8 cellular contexts compared by ENCODE assay signal in the genomic region with DNA sequence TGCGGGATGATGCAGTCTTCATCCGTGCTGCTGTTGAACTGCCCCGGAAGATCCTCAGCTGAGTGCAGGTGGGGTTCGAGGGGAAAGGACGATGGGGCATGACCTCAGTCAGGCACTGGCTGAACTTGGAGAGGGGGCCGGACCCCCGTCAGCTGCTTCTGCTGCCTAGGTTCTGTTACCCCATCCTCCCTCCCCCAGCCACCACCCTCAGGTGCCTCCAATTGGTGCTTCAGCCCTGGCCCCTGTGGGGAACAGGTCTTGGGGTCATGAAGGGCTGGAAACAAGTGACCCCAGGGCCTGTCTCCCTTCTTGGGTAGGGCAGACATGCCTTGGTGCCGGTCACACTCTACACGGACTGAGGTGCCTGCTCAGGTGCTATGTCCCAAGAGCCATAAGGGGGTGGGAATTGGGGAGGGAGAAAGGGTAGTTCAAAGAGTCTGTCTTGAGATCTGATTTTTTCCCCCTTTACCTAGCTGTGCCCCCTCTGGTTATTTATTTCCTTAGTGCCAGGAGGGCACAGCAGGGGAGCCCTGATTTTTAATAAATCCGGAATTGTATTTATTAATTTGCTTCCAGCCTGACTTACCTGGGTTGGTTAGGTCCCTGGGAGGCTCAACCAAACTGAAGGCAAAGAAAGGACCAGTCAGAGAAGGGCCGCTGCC. TPM values are rescaled to one million over a fixed set of nuclear protein-coding genes. Genes with fewer than 3 reads are reported as not detected.
DNase-seq lines count a peak whose midpoint lies in the region; FAIRE-seq and TF ChIP-seq lines count a peak whose summit lies in the region.

No MANE protein-coding gene starts in this region.

- H3K27me3 ChIP-seq in DOHH2 (ENCODE audit: control insufficient read depth, low read length) = no peaks in the 10 kb centered on the region
- no peaks in the 10 kb centered on the region for H3K27me3 ChIP-seq in PC-9 (ENCODE audit: insufficient read depth, low read depth)
- H3K27me3 ChIP-seq in H1 (replicated peaks in 1 of 4; ENCODE audit: control insufficient read depth in 3 of 4, extremely low read depth in 1 of 4, insufficient read depth in 3 of 4, low read length in 3 of 4) = no peaks in the 10 kb centered on the region
- H3K27me3 ChIP-seq in HAP-1 (ENCODE audit: low read depth) = no peaks in the 10 kb centered on the region

- no peak overlapping the region for H3K23ac ChIP-seq in H1 (ENCODE audit: insufficient read length)

- H3K18ac ChIP-seq in H1 (ENCODE audit: extremely low read depth, low read length) = no peak overlapping the region

- no peak for TF ChIP-seq EP300 in H1 (IDR thresholded peaks at IDR 0.05; ENCODE audit: borderline replicate concordance in 1 of 2, low read depth in 2 of 2, low read length in 2 of 2)

- intact Hi-C loops in PC-9 (cut with micrococcal nuclease; ENCODE audit: unreplicated experiment) (loop anchor here (1.0 to 5.0 kb wide), 3 partner anchors 22 to 203 kb away; a partner anchor contains a TSS), posterior vena cava (cut with DNase I) (loop anchor here (10.0 kb wide), 2 partner anchors 55 to 145 kb away; a partner anchor contains a TSS)

- H3K4me2 ChIP-seq in DOHH2 (ENCODE audit: low read length) (peak overlapping the region; percentile 7), PC-9 (peak overlapping the region; percentile 55), H1 (ENCODE audit: insufficient read depth in 1 of 2, low read depth in 2 of 2, low read length in 2 of 2) (no peak overlapping the region)

- FAIRE-seq in H1 (lab: Jason Lieb, UNC) = no peak

- no peak overlapping the region for H3K9ac ChIP-seq in H1 (replicated peaks in 1 of 4; ENCODE audit: extremely low read depth in 1 of 4, low read depth in 3 of 4, low read length in 3 of 4)

- H4K91ac ChIP-seq in H1 (replicated peaks; ENCODE audit: insufficient read length, low read length) = no peak overlapping the region

- H3K79me2 ChIP-seq in DOHH2 (ENCODE audit: control insufficient read depth, low read length) (peaks cover 53% of the 10 kb centered on the region), PC-9 (ENCODE audit: low read depth) (peaks cover 56% of the 10 kb centered on the region), H1 (ENCODE audit: control insufficient read depth in 1 of 2, insufficient read depth in 2 of 2, low read length in 2 of 2) (peaks cover 16 to 40% of the 10 kb centered on the region in 2 experiments)

- no peak overlapping the region for H2BK12ac ChIP-seq in H1 (ENCODE audit: low read depth, low read length)

- POLR2A ChIA-PET in PC-9 (lab: Charles Lee; ENCODE audit: unreplicated experiment) = interaction anchor here (0.6 to 1.5 kb wide), 3 partner anchors 23 to 648 kb away, joined by 3 to 34 read pairs (median 3); a partner anchor contains a TSS
- POLR2A ChIA-PET in H1 (lab: Charles Lee; ENCODE audit: partially characterized antibody) = interaction anchor here (0.6 to 15.3 kb wide), 19 partner anchors 7 to 200 kb away, joined by 3 to 813 read pairs (median 4); a partner anchor contains a TSS

- H4K20me1 ChIP-seq in DOHH2 (ENCODE audit: control insufficient read depth, insufficient read depth, low read depth, low read length) (peaks cover 27% of the 10 kb centered on the region), PC-9 (ENCODE audit: insufficient read depth) (peaks cover 56% of the 10 kb centered on the region), H1 (replicated peaks in 1 of 2; ENCODE audit: control insufficient read depth in 1 of 2, insufficient read depth in 2 of 2, low read length in 2 of 2) (peaks cover 30 to 34% of the 10 kb centered on the region in 2 experiments)

- H3K27ac ChIP-seq in DOHH2 (ENCODE audit: low read depth, low read length) (peak overlapping the region; percentile 14; the same call in 1 of the 2 replicates), PC-9 (peak overlapping the region; percentile 45), H1 (ENCODE audit: low read depth, low read length) (0 out of 2 replicates have a peak overlapping the region, but pooled peaks have one; percentile 6)

- no peak overlapping the region for H2AK5ac ChIP-seq in H1 (ENCODE audit: low read depth, low read length)

- H3K14ac ChIP-seq in H1 (ENCODE audit: insufficient read length) = no peak overlapping the region

- H3K79me1 ChIP-seq in H1 (ENCODE audit: low read depth, low read length) = peaks cover 14% of the 10 kb centered on the region

- no peak overlapping the region for H2BK20ac ChIP-seq in H1 (ENCODE audit: low read length)

- no peak for DNase-seq in PC-9
- DNase-seq in H1 (ENCODE audit: low read depth in 1 of 2, low spot score in 2 of 2) = no peak
- DNase-seq in posterior vena cava (ENCODE audit: low spot score) = peak; percentile 79
- no peak for DNase-seq in amygdala (lab: John Stamatoyannopoulos, UW)
- no peak for DNase-seq in NCI-H1930 (lab: John Stamatoyannopoulos, UW)
- DNase-seq in HAP-1 (ENCODE audit: low spot score in 2 of 2) = no peak
- no peak for DNase-seq in AG08395 (ENCODE audit: low spot score)

- in situ Hi-C loops in HAP-1 (cut with MboI; ENCODE audit: low sequenced_read_pairs) = loop anchor here (10.0 kb wide), 1 partner anchor 135 kb away; no protein-coding TSS in a partner anchor

- H2AFZ ChIP-seq in PC-9 = no peak overlapping the region
- no peak overlapping the region for H2AFZ ChIP-seq in H1 (ENCODE audit: low read length)

- H3K4ac ChIP-seq in H1 (replicated peaks; ENCODE audit: insufficient read length, low read depth, low read length) = no peak overlapping the region

- H3K4me1 ChIP-seq in DOHH2 (ENCODE audit: control insufficient read depth, low read length) (peaks cover 30% of the 10 kb centered on the region), PC-9 (replicated peaks; ENCODE audit: insufficient read depth) (peaks cover 43% of the 10 kb centered on the region), H1 (replicated peaks in 1 of 4; ENCODE audit: control insufficient read depth in 3 of 4, insufficient read depth in 4 of 4, low read length in 3 of 4) (peaks cover 0 to 30% (median 24%) of the 10 kb centered on the region in 4 experiments; a peak in 6 of 7 replicates), HAP-1 (peaks cover 9% of the 10 kb centered on the region; the same call in 1 of the 2 replicates)

- no peak overlapping the region for H4K5ac ChIP-seq in H1 (ENCODE audit: insufficient read length, low read depth, low read length)

- no peak overlapping the region for H2BK5ac ChIP-seq in H1 (ENCODE audit: low read depth, low read length)

- H3K9me2 ChIP-seq in DOHH2 (replicated peaks; ENCODE audit: control insufficient read depth, low read length) (no peaks in the 10 kb centered on the region), PC-9 (ENCODE audit: insufficient read depth) (no peaks in the 10 kb centered on the region)

- H2BK15ac ChIP-seq in H1 (ENCODE audit: low read length) = no peak overlapping the region

- H3K4me3 ChIP-seq in DOHH2 (ENCODE audit: low read length) (no peak overlapping the region), PC-9 (no peak overlapping the region), H1 (ENCODE audit: extremely low read depth in 1 of 4, insufficient read depth in 2 of 4, low read depth in 3 of 4, low read length in 4 of 4) (no peak overlapping the region), HAP-1 (no peak overlapping the region)

- H3K9me3 ChIP-seq in DOHH2 (ENCODE audit: control insufficient read depth, insufficient read depth, low read length) (no peaks in the 10 kb centered on the region), PC-9 (ENCODE audit: insufficient read depth, low read depth) (no peaks in the 10 kb centered on the region), H1 (ENCODE audit: insufficient read depth in 2 of 2, low read depth in 1 of 2, low read length in 1 of 2) (no peaks in the 10 kb centered on the region), HAP-1 (no peaks in the 10 kb centered on the region)

- peaks cover 18% of the 10 kb centered on the region for H3K23me2 ChIP-seq in H1 (ENCODE audit: low read depth, low read length)

- peaks cover 76% of the 10 kb centered on the region for H3K36me3 ChIP-seq in DOHH2 (ENCODE audit: control insufficient read depth, low read length)
- peaks cover 27% of the 10 kb centered on the region for H3K36me3 ChIP-seq in PC-9 (ENCODE audit: low read depth)
- peaks cover 30 to 56% (median 33%) of the 10 kb centered on the region in 4 experiments for H3K36me3 ChIP-seq in H1 (ENCODE audit: control insufficient read depth in 2 of 4, insufficient read depth in 4 of 4, low read length in 3 of 4)
- H3K36me3 ChIP-seq in HAP-1 (replicated peaks) = peaks cover 70% of the 10 kb centered on the region

- H3K56ac ChIP-seq in H1 (replicated peaks; ENCODE audit: insufficient read length, low read depth, low read length) = no peak overlapping the region

- TF ChIP-seq POLR2A in H1 (IDR thresholded peaks at IDR 0.05; ENCODE audit: control extremely low read depth in 1 of 2, low read depth in 2 of 2, low read length in 2 of 2) = no peak

- H4K8ac ChIP-seq in H1 (ENCODE audit: extremely low read depth, insufficient read depth, low read length) = no peak overlapping the region

- H2BK120ac ChIP-seq in H1 (replicated peaks; ENCODE audit: low read depth, low read length) = no peak overlapping the region

- H3F3A ChIP-seq in DOHH2 (ENCODE audit: control insufficient read depth, insufficient read depth) = peaks cover 26% of the 10 kb centered on the region
- peaks cover 85% of the 10 kb centered on the region for H3F3A ChIP-seq in PC-9 (ENCODE audit: insufficient read depth, low read depth)

- no peak for TF ChIP-seq RAD21 in H1 (IDR thresholded peaks at IDR 0.05 in 1 of 2, conservative IDR thresholded peaks at IDR 0.05 in 1 of 2; ENCODE audit: low read depth in 2 of 2, low read length in 2 of 2)

- 66% methylated on average over 11 of the region's 11 CpGs; no CpG with 5 or more reads in 1 of the 2 experiments for WGBS in H1 (ENCODE audit: extremely low coverage in 1 of 2, insufficient coverage in 1 of 2, insufficient read length in 1 of 2, insufficient replicate concordance in 2 of 2, low coverage in 1 of 2, low lambda C conversion rate in 2 of 2, missing lambda C conversion rate in 1 of 2), 2 experiments

- TF ChIP-seq CTCF in DOHH2 (IDR thresholded peaks at IDR 0.05; ENCODE audit: low read depth, low read length, poor library complexity, severe bottlenecking) (no peak), PC-9 (conservative IDR thresholded peaks at IDR 0.05) (no peak), H1 (IDR thresholded peaks at IDR 0.05; ENCODE audit: control extremely low read depth in 1 of 3, insufficient read depth in 1 of 3, low read depth in 1 of 3, low read length in 3 of 3) (no peak)

- CTCF ChIA-PET in PC-9 (lab: Charles Lee) (interaction anchor here (0.6 to 3.7 kb wide), 3 partner anchors 14 to 23 kb away, joined by 4 to 60 read pairs (median 6); a partner anchor contains a TSS), H1 (lab: Charles Lee; ENCODE audit: partially characterized antibody) (interaction anchor here (0.6 to 11.7 kb wide), 30 partner anchors 10 to 396 kb away, joined by 3 to 316 read pairs (median 4); a partner anchor contains a TSS)

- BruUV-seq in PC-9 (replicated peaks; lab: Mats Ljungman, UMichigan) = no TSS peak

RNA-seq across cellular contexts. Expression of a gene that starts 5.8 kb away (rescaled TPM):
- total RNA-seq in PC-9 (2021) (159 and 169 TPM in 2 replicates), posterior vena cava (10 to 100 TPM; 10.2 to 10.8 TPM)
- 167 TPM in 2 replicates for total RNA-seq in H1 (2021; fragmentation: NEBNext Ultra II Directional; extraction: Animal tissue kit (Norgen Biotek cat#: 25700))
- 170 and 282 TPM in 2 replicates for polyA plus RNA-seq in H1 (2011; rRNA removed)
- 199 TPM for polyA plus RNA-seq in H1 (2011; cell fraction: cytosol; rRNA removed)
- 535 TPM for polyA plus RNA-seq in H1 (2011; cell fraction: nucleus; rRNA removed)
- polyA plus RNA-seq in H1 (2012, experiment 1 of 2) = 73.4 to 130 TPM (median 126 TPM) in 4 replicates
- 133 TPM for polyA plus RNA-seq in H1 (2012, experiment 2 of 2)
- polyA plus RNA-seq in H1 (2013, experiment 1 of 2) = 141 TPM
- 132 TPM for polyA plus RNA-seq in H1 (2013, experiment 2 of 2)
- polyA minus RNA-seq in H1 (2011; rRNA and poly(A)+ RNA removed) = 127 and 172 TPM in 2 replicates
- polyA minus RNA-seq in H1 (2011; cell fraction: cytosol; rRNA and poly(A)+ RNA removed) = 127 TPM
- 288 TPM for polyA minus RNA-seq in H1 (2011; cell fraction: nucleus; rRNA and poly(A)+ RNA removed)

RNA-seq across cellular contexts. Expression of a gene that starts 21.1 kb away (rescaled TPM):
- total RNA-seq in PC-9 (2021) (11.5 and 12.1 TPM in 2 replicates), posterior vena cava (1 to 10 TPM; 2.3 TPM)
- total RNA-seq in H1 (2021; fragmentation: NEBNext Ultra II Directional; extraction: Animal tissue kit (Norgen Biotek cat#: 25700)) = 14.9 and 16.8 TPM in 2 replicates
- polyA plus RNA-seq in H1 (2011; rRNA removed) = 23.3 and 23.4 TPM in 2 replicates
- 30.0 TPM for polyA plus RNA-seq in H1 (2011; cell fraction: cytosol; rRNA removed)
- 57.5 TPM for polyA plus RNA-seq in H1 (2011; cell fraction: nucleus; rRNA removed)
- polyA plus RNA-seq in H1 (2012, experiment 1 of 2) = 19.9 to 22.9 TPM (median 20.6 TPM) in 4 replicates
- polyA plus RNA-seq in H1 (2012, experiment 2 of 2) = 12.2 TPM
- 12.7 TPM for polyA plus RNA-seq in H1 (2013, experiment 1 of 2)
- 10.6 TPM for polyA plus RNA-seq in H1 (2013, experiment 2 of 2)
- 57.7 and 64.5 TPM in 2 replicates for polyA minus RNA-seq in H1 (2011; rRNA and poly(A)+ RNA removed)
- polyA minus RNA-seq in H1 (2011; cell fraction: cytosol; rRNA and poly(A)+ RNA removed) = 11.2 TPM
- polyA minus RNA-seq in H1 (2011; cell fraction: nucleus; rRNA and poly(A)+ RNA removed) = 46.1 TPM

RNA-seq across cellular contexts. Expression of a gene that starts 23.6 kb away (rescaled TPM):
- total RNA-seq in PC-9 (2021) = 14.7 and 19.4 TPM in 2 replicates
- total RNA-seq in H1 (2021; fragmentation: NEBNext Ultra II Directional; extraction: Animal tissue kit (Norgen Biotek cat#: 25700)) = 40.7 and 45.3 TPM in 2 replicates
- polyA plus RNA-seq in H1 (2011; rRNA removed) = 101 and 128 TPM in 2 replicates
- polyA plus RNA-seq in H1 (2011; cell fraction: cytosol; rRNA removed) = 68.5 TPM
- 49.5 TPM for polyA plus RNA-seq in H1 (2011; cell fraction: nucleus; rRNA removed)
- polyA plus RNA-seq in H1 (2012, experiment 1 of 2) = 52.1 to 60.3 TPM (median 56.3 TPM) in 4 replicates
- polyA plus RNA-seq in H1 (2012, experiment 2 of 2) = 75.5 TPM
- 78.2 TPM for polyA plus RNA-seq in H1 (2013, experiment 1 of 2)
- polyA plus RNA-seq in H1 (2013, experiment 2 of 2) = 86.3 TPM
- polyA minus RNA-seq in H1 (2011; rRNA and poly(A)+ RNA removed) = 56.0 and 64.2 TPM in 2 replicates
- 19.7 TPM for polyA minus RNA-seq in H1 (2011; cell fraction: cytosol; rRNA and poly(A)+ RNA removed)
- polyA minus RNA-seq in H1 (2011; cell fraction: nucleus; rRNA and poly(A)+ RNA removed) = 40.5 TPM
- 1 to 10 TPM; 2.2 to 3.1 TPM for total RNA-seq in posterior vena cava

RNA-seq across cellular contexts. Expression of a gene that starts 29.9 kb away (rescaled TPM):
- total RNA-seq in PC-9 (2021) = 1,474 and 1,510 TPM in 2 replicates
- 2,145 and 2,163 TPM in 2 replicates for total RNA-seq in H1 (2021; fragmentation: NEBNext Ultra II Directional; extraction: Animal tissue kit (Norgen Biotek cat#: 25700))
- polyA plus RNA-seq in H1 (2011; rRNA removed) = 884 and 1,227 TPM in 2 replicates
- 1,258 TPM for polyA plus RNA-seq in H1 (2011; cell fraction: cytosol; rRNA removed)
- 306 TPM for polyA plus RNA-seq in H1 (2011; cell fraction: nucleus; rRNA removed)
- 2,135 to 2,354 TPM (median 2,206 TPM) in 4 replicates for polyA plus RNA-seq in H1 (2012, experiment 1 of 2)
- 1,447 TPM for polyA plus RNA-seq in H1 (2012, experiment 2 of 2)
- 3,898 TPM for polyA plus RNA-seq in H1 (2013, experiment 1 of 2)
- 3,934 TPM for polyA plus RNA-seq in H1 (2013, experiment 2 of 2)
- polyA minus RNA-seq in H1 (2011; rRNA and poly(A)+ RNA removed) = 698 and 961 TPM in 2 replicates
- polyA minus RNA-seq in H1 (2011; cell fraction: cytosol; rRNA and poly(A)+ RNA removed) = 469 TPM
- polyA minus RNA-seq in H1 (2011; cell fraction: nucleus; rRNA and poly(A)+ RNA removed) = 493 TPM
- 100 to 1,000 TPM; 981 to 999 TPM for total RNA-seq in posterior vena cava

RNA-seq across cellular contexts. Expression of a gene that starts 32.0 kb away (rescaled TPM):
- total RNA-seq in PC-9 (2021) (161 and 174 TPM in 2 replicates), posterior vena cava (10 to 100 TPM; 75.0 to 90.2 TPM)
- total RNA-seq in H1 (2021; fragmentation: NEBNext Ultra II Directional; extraction: Animal tissue kit (Norgen Biotek cat#: 25700)) = 236 and 237 TPM in 2 replicates
- polyA plus RNA-seq in H1 (2011; rRNA removed) = 305 and 317 TPM in 2 replicates
- 271 TPM for polyA plus RNA-seq in H1 (2011; cell fraction: cytosol; rRNA removed)
- polyA plus RNA-seq in H1 (2011; cell fraction: nucleus; rRNA removed) = 400 TPM
- 251 to 292 TPM (median 264 TPM) in 4 replicates for polyA plus RNA-seq in H1 (2012, experiment 1 of 2)
- 494 TPM for polyA plus RNA-seq in H1 (2012, experiment 2 of 2)
- polyA plus RNA-seq in H1 (2013, experiment 1 of 2) = 193 TPM
- polyA plus RNA-seq in H1 (2013, experiment 2 of 2) = 187 TPM
- 277 and 302 TPM in 2 replicates for polyA minus RNA-seq in H1 (2011; rRNA and poly(A)+ RNA removed)
- 114 TPM for polyA minus RNA-seq in H1 (2011; cell fraction: cytosol; rRNA and poly(A)+ RNA removed)
- polyA minus RNA-seq in H1 (2011; cell fraction: nucleus; rRNA and poly(A)+ RNA removed) = 81.9 TPM

Comparison
In these comparisons a context has a peak if more than half of its experiments do, and no peak if none do; other contexts are left out.
1. H3K4me2 ChIP-seq: peak in DOHH2 (single experiment) and PC-9 (single experiment); none in H1 (0 of 2).
2. RNA of a gene that starts 5.8 kb away (total RNA-seq): 167 TPM in H1 and 159 to 169 TPM in PC-9; 10.2 to 10.8 TPM in posterior vena cava; every median in the first group is over 10 times any median in the second.
3. Peak in every context shown above with its lines, with median percentiles within 50 percentile points of each other: H3K27ac ChIP-seq.